Comparison of ENCODE assay signal across 23 cellular contexts in genomic region chr19:1602091-1602707, GRCh38.
DNase-seq lines count a peak whose midpoint lies in the region; ATAC-seq, FAIRE-seq and TF ChIP-seq lines count a peak whose summit lies in the region.
"Had no signal": no experiment of that assay in that cellular context is flagged by ENCODE, and none has a peak within 500 bp of the region (broad histone marks: within the 10 kb centered on the region; RNA-seq: fewer than 3 reads in every experiment).

No MANE protein-coding gene starts in this region.

- H3K27ac ChIP-seq in 22Rv1 (no peak overlapping the region), RWPE1 (peak overlapping the region; percentile 94)
- H3K27ac ChIP-seq: left lung, Peyer's patch, prostate gland had no signal

- TF ChIP-seq CTCF in 22Rv1 (IDR thresholded peaks at IDR 0.05): 0 out of 2 replicates have a peak, but pooled peaks have one; percentile 13
- TF ChIP-seq CTCF in RWPE1 (conservative IDR thresholded peaks at IDR 0.05; ENCODE audit: low read depth): no peak

- CTCF ChIA-PET in RWPE1 (lab: Yijun Ruan, JAX): interaction anchor here (0.7 kb wide), 2 partner anchors 89 to 296 kb away, joined by 3 read pairs; no protein-coding TSS in a partner anchor

- no peak for FAIRE-seq in GM19239 (lab: Jason Lieb, UNC)
- FAIRE-seq: GM18507 had no signal

- DNase-seq in D341Med (ENCODE audit: low spot score) (peak; percentile 30), RWPE1 (ENCODE audit: low spot score) (no peak), GM19239 (ENCODE audit: insufficient read length, low spot score) (no peak)
- DNase-seq in stimulated activated CD4-positive, alpha-beta T cell treated with anti-CD3 and anti-CD28 coated beads, Interleukin-1b, Interleukin-23, amount 100 ng/mL, for 48 hours: no peak
- DNase-seq: ACHN; activated CD4-positive, alpha-beta T cell treated with anti-CD3 and anti-CD28 coated beads, Interleukin-2, amount 10 ng/mL, durations not matched to agents 24 days and 14 days; activated naive CD4-positive, alpha-beta T cell treated with Interleukin-2 at 50 U/mL for 16 hours; activated T-cell treated with anti-CD3 and anti-CD28 coated beads, Interleukin-2, amount 50 U/mL, for 72 hours; BE2C; DND-41; effector CD4-positive, alpha-beta T cell; left lung; NCI-H1105 treated with DMSO at 0.1 percent for 48 hours; NCI-H2029; NCI-H226; Peyer's patch; stimulated activated naive B cell treated with anti-CD40 and anti-IgM and Interleukin-4, amounts not matched to agents 10 μg/mL and 1 μg/mL and 100 μg/mL, for 72 hours; SW 1271; T1000 had no signal

- POLR2A ChIA-PET in RWPE1 (lab: Yijun Ruan, JAX; ENCODE audit: low non-redundant PET): interaction anchor here (0.6 kb wide), 1 partner anchor 237 kb away, joined by 7 read pairs; no protein-coding TSS in a partner anchor

- ATAC-seq in GM18517 (IDR thresholded peaks at IDR 0.05; ENCODE audit: unreplicated experiment): no peak
- ATAC-seq: activated T-cell treated with anti-CD3 and anti-CD28 coated beads, Interleukin-2, amount 50 U/mL, for 72 hours; left lung; stimulated activated naive B cell treated with anti-CD40 and anti-IgM and Interleukin-4, amounts not matched to agents 10 μg/mL and 1 μg/mL and 100 μg/mL, for 72 hours had no signal
